In the genomic region with DNA sequence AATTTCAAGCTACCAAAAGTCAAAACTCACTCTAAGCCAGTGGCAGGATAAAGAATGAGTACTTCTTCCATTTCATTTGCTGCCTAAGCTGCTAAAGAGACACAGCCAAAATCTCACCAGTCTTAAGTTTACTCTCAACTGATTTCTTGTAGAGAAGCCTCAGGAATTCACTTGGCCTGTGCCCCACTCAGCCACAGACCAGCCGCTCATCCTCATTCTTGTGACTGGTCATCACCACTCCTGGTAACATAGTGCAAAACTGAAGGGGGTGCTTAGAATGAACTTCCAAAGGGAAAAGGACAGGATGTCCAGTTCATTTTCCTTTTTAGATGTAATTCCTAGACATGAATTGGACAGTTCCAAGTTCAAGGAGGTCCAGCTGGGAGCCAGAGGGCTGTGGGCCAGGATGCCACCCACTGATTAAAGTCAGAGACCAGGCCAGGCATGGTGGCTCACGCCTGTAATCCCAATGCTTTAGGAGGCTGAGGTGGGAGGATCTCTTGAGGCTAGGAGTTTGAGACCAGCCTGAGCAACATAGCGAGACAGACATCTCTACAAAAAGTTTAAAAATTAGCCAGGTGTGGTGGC, we compare ENCODE assay signal across 13 cellular contexts.
A peak's percentile ranks its signal among the peaks of the same experiment; 100 is the strongest.
DNase-seq lines count a peak whose midpoint lies in the region; ATAC-seq and TF ChIP-seq lines count a peak whose summit lies in the region.
"Had no signal": no experiment of that assay in that cellular context is flagged by ENCODE, and none has a peak within 500 bp of the region (broad histone marks: within the 10 kb centered on the region; RNA-seq: fewer than 3 reads in every experiment).

No MANE protein-coding gene starts in this region.

- H3K36me3 Mint-ChIP-seq in CD8-positive, alpha-beta T cell, result no peaks in the 10 kb centered on the region

- peak; percentile 48 for DNase-seq in ACHN
- DNase-seq in HT1080 (ENCODE audit: low read depth), result peak; percentile 82
- peak; percentile 58 for DNase-seq in medulla oblongata (ENCODE audit: extremely low spot score)
- no peak for DNase-seq in mucosa of descending colon
- DNase-seq in dermis blood vessel endothelial cell, result no peak
- DNase-seq in adrenal gland, result no peak
- no peak for DNase-seq in CD8-positive, alpha-beta T cell
- DNase-seq: activated B cell treated with CpG ODN at 0.5 μM for 24 hours, heart left ventricle had no signal

- H3K4me3 Mint-ChIP-seq in CD8-positive, alpha-beta T cell, result no peak overlapping the region
- H3K4me3 Mint-ChIP-seq: activated B cell treated with CpG ODN at 0.5 μM for 24 hours, B cell had no signal

- H3K27ac ChIP-seq in cingulate gyrus (ENCODE audit: low read depth, low read length), result peak overlapping the region; percentile 12
- peak overlapping the region in 2 of 5 donors; percentile 7 to 69 for H3K27ac ChIP-seq in adrenal gland
- no peak overlapping the region for H3K27ac ChIP-seq in CD8-positive, alpha-beta T cell (ENCODE audit: low read depth, low read length)
- H3K27ac ChIP-seq: cardiac muscle cell had no signal

- H3K4me1 ChIP-seq in mucosa of descending colon (ENCODE audit: low read depth), result no peaks in the 10 kb centered on the region
- peaks cover 5 to 13% of the 10 kb centered on the region in 2 donors for H3K4me1 ChIP-seq in adrenal gland (replicated peaks in 1 of 2)
- no peaks in the 10 kb centered on the region for H3K4me1 ChIP-seq in CD8-positive, alpha-beta T cell (ENCODE audit: insufficient read depth, low read length)
- H3K4me1 ChIP-seq: HAP-1 had no signal

- H3K27me3 Mint-ChIP-seq in CD8-positive, alpha-beta T cell (ENCODE audit: low read depth), result peaks cover 12% of the 10 kb centered on the region
- H3K27me3 Mint-ChIP-seq: activated B cell treated with CpG ODN at 0.5 μM for 24 hours, B cell had no signal

- intact Hi-C loops in mucosa of descending colon (cut with DNase I, micrococcal nuclease), result no loop called here
- intact Hi-C loops in adrenal gland (cut with DNase I), result no loop called here
- intact Hi-C loops in CD8-positive, alpha-beta T cell (cut with DNase I, micrococcal nuclease), result no loop called here

- no peak for ATAC-seq in mucosa of descending colon
- ATAC-seq in CD8-positive, alpha-beta T cell, result no peak

- no peak for TF ChIP-seq CTCF in mucosa of descending colon (IDR thresholded peaks at IDR 0.05)
- no peak for TF ChIP-seq CTCF in adrenal gland (IDR thresholded peaks at IDR 0.05)
- no peak for TF ChIP-seq CTCF in CD8-positive, alpha-beta T cell (IDR thresholded peaks at IDR 0.05)

- in situ Hi-C loops in ACHN (cut with HindIII; ENCODE audit: low pct_ligation_motif_present, low pct_unique_long_range_greater_than_20kb, low sequenced_read_pairs), result no loop called here

- CTCF ChIA-PET in CD8-positive, alpha-beta T cell (lab: Charles Lee), result no interaction called here

- H3K27ac Mint-ChIP-seq in CD8-positive, alpha-beta T cell, result no peak overlapping the region
- H3K27ac Mint-ChIP-seq: activated B cell treated with CpG ODN at 0.5 μM for 24 hours, B cell had no signal

- no peaks in the 10 kb centered on the region for H3K9me3 Mint-ChIP-seq in CD8-positive, alpha-beta T cell

- no peaks in the 10 kb centered on the region for H3K4me1 Mint-ChIP-seq in CD8-positive, alpha-beta T cell (ENCODE audit: low read depth)
- H3K4me1 Mint-ChIP-seq: activated B cell treated with CpG ODN at 0.5 μM for 24 hours, B cell had no signal

- no peaks in the 10 kb centered on the region for H3K9me3 ChIP-seq in mucosa of descending colon
- no peaks in the 10 kb centered on the region for H3K9me3 ChIP-seq in adrenal gland (replicated peaks in 1 of 3)
- no peaks in the 10 kb centered on the region for H3K9me3 ChIP-seq in CD8-positive, alpha-beta T cell (ENCODE audit: low read length)
- H3K9me3 ChIP-seq: HAP-1, heart left ventricle had no signal

- H3K27me3 ChIP-seq in adrenal gland, result no peaks in the 10 kb centered on the region
- H3K27me3 ChIP-seq in CD8-positive, alpha-beta T cell (ENCODE audit: insufficient read depth, low read length), result peaks cover 2% of the 10 kb centered on the region
- H3K27me3 ChIP-seq: cardiac muscle cell, heart left ventricle had no signal

- H3K36me3 ChIP-seq in mucosa of descending colon (ENCODE audit: low read depth), result no peaks in the 10 kb centered on the region
- no peaks in the 10 kb centered on the region for H3K36me3 ChIP-seq in adrenal gland (replicated peaks in 1 of 2)
- H3K36me3 ChIP-seq in CD8-positive, alpha-beta T cell (ENCODE audit: insufficient read depth, low read length), result no peaks in the 10 kb centered on the region
- H3K36me3 ChIP-seq: cardiac muscle cell, HAP-1, heart left ventricle had no signal

- H3K4me3 ChIP-seq in mucosa of descending colon (no peak overlapping the region), adrenal gland (no peak overlapping the region)
- no peak overlapping the region for H3K4me3 ChIP-seq in CD8-positive, alpha-beta T cell (ENCODE audit: low read depth, low read length)
- H3K4me3 ChIP-seq: cardiac muscle cell, HAP-1, heart left ventricle had no signal

- no peak for TF ChIP-seq POLR2A in adrenal gland (IDR thresholded peaks at IDR 0.05)

- 78 to 90% (median 86%) methylated on average over 3 of the region's 3 CpGs for WGBS in adrenal gland, 4 donors

- POLR2A ChIA-PET in CD8-positive, alpha-beta T cell (lab: Charles Lee), result no interaction called here

Comparison
In these comparisons a context has a peak if more than half of its experiments do, and no peak if none do; other contexts are left out.
1. DNase-seq: peak in ACHN (single experiment), HT1080 (single experiment) and medulla oblongata (single experiment); none in mucosa of descending colon (0 of 3), dermis blood vessel endothelial cell (single experiment), adrenal gland (0 of 7) and CD8-positive, alpha-beta T cell (0 of 7).